9 cellular contexts compared by ENCODE assay signal in genomic region chr4:45453258-45453841, GRCh38.
DNase-seq lines count a peak whose midpoint lies in the region; ATAC-seq, FAIRE-seq and TF ChIP-seq lines count a peak whose summit lies in the region.
"Had no signal": no experiment of that assay in that cellular context is flagged by ENCODE, and none has a peak within 500 bp of the region (broad histone marks: within the 10 kb centered on the region; RNA-seq: fewer than 3 reads in every experiment).

No MANE protein-coding gene starts in this region.

- no peak overlapping the region for H3K27ac ChIP-seq in PC-9
- no peak overlapping the region for H3K27ac ChIP-seq in effector memory CD4-positive, alpha-beta T cell (ENCODE audit: insufficient read depth, low read length, poor library complexity, severe bottlenecking)

- no peak for FAIRE-seq in HTR-8/SVneo (lab: Jason Lieb, UNC)
- FAIRE-seq: endothelial cell of umbilical vein had no signal

- TF ChIP-seq CTCF in GM12874 (IDR thresholded peaks at IDR 0.05; ENCODE audit: insufficient read depth, low read depth, low read length), result peak; percentile 36; the same call in 1 of the 2 replicates
- TF ChIP-seq CTCF in PC-9 (conservative IDR thresholded peaks at IDR 0.05), result peak; percentile 57
- TF ChIP-seq CTCF in glutamatergic neuron (IDR thresholded peaks at IDR 0.05; ENCODE audit: partially characterized antibody, unreplicated experiment), result peak; percentile 55
- TF ChIP-seq CTCF in type B pancreatic cell (conservative IDR thresholded peaks at IDR 0.05), result peak; percentile 76

- H4K20me1 ChIP-seq in PC-9 (ENCODE audit: insufficient read depth), result no peaks in the 10 kb centered on the region

- CTCF ChIA-PET in PC-9 (lab: Charles Lee), result interaction anchor here (1.2 kb wide), 1 partner anchor 289 kb away, joined by 4 read pairs; no protein-coding TSS in a partner anchor

- DNase-seq in HTR-8/SVneo (ENCODE audit: insufficient read length, low spot score) (peak; percentile 33), PC-9 (peak in 1 of 2 experiments; percentile 33), glutamatergic neuron (no peak), type B pancreatic cell (ENCODE audit: extremely low spot score, unreplicated experiment) (no peak)
- no peak for DNase-seq in effector memory CD4-positive, alpha-beta T cell

- H3K9me2 ChIP-seq in PC-9 (ENCODE audit: insufficient read depth), result no peaks in the 10 kb centered on the region; the same call in 1 of the 2 replicates

- no peak overlapping the region for H3K4me3 ChIP-seq in PC-9
- H3K4me3 ChIP-seq in effector memory CD4-positive, alpha-beta T cell (ENCODE audit: insufficient read depth, low read depth, low read length, poor library complexity, severe bottlenecking), result no peak overlapping the region

- ATAC-seq in GM19463 (IDR thresholded peaks at IDR 0.05; ENCODE audit: unreplicated experiment), result no peak
- no peak for ATAC-seq in GM21515 (IDR thresholded peaks at IDR 0.05; ENCODE audit: unreplicated experiment)

- H3K27me3 Mint-ChIP-seq in glutamatergic neuron (ENCODE audit: unreplicated experiment) (no peaks in the 10 kb centered on the region), type B pancreatic cell (peaks cover 5% of the 10 kb centered on the region)

- H3K9me3 Mint-ChIP-seq in glutamatergic neuron (ENCODE audit: unreplicated experiment) (no peaks in the 10 kb centered on the region), type B pancreatic cell (no peaks in the 10 kb centered on the region)

- H3K27ac Mint-ChIP-seq in glutamatergic neuron (ENCODE audit: unreplicated experiment) (no peak overlapping the region), type B pancreatic cell (peak overlapping the region; percentile 0)

- H3K4me1 Mint-ChIP-seq in glutamatergic neuron (ENCODE audit: low read depth, unreplicated experiment), result no peaks in the 10 kb centered on the region
- no peaks in the 10 kb centered on the region for H3K4me1 Mint-ChIP-seq in type B pancreatic cell (ENCODE audit: unreplicated experiment)

- no peaks in the 10 kb centered on the region for H3K79me2 ChIP-seq in PC-9 (ENCODE audit: low read depth)

- H3K36me3 ChIP-seq in PC-9 (ENCODE audit: low read depth), result no peaks in the 10 kb centered on the region
- H3K36me3 ChIP-seq in effector memory CD4-positive, alpha-beta T cell (ENCODE audit: control insufficient read depth, insufficient read depth, low read length), result no peaks in the 10 kb centered on the region

- no peak overlapping the region for H3K4me2 ChIP-seq in PC-9

- no peak overlapping the region for H2AFZ ChIP-seq in PC-9

- POLR2A ChIA-PET in PC-9 (lab: Charles Lee; ENCODE audit: unreplicated experiment), result no interaction called here

- no peaks in the 10 kb centered on the region for H3K27me3 ChIP-seq in PC-9 (ENCODE audit: insufficient read depth, low read depth)
- no peaks in the 10 kb centered on the region for H3K27me3 ChIP-seq in effector memory CD4-positive, alpha-beta T cell (replicated peaks; ENCODE audit: control insufficient read depth, insufficient read depth, low read length, poor library complexity, severe bottlenecking)

- H3K9me3 ChIP-seq in PC-9 (ENCODE audit: insufficient read depth, low read depth), result no peaks in the 10 kb centered on the region
- H3K9me3 ChIP-seq in effector memory CD4-positive, alpha-beta T cell (ENCODE audit: control insufficient read depth, low read length), result no peaks in the 10 kb centered on the region

- H3K4me3 Mint-ChIP-seq in glutamatergic neuron (ENCODE audit: unreplicated experiment) (no peak overlapping the region), type B pancreatic cell (no peak overlapping the region)

- no peaks in the 10 kb centered on the region for H3K4me1 ChIP-seq in PC-9 (replicated peaks; ENCODE audit: insufficient read depth)
- no peaks in the 10 kb centered on the region for H3K4me1 ChIP-seq in effector memory CD4-positive, alpha-beta T cell (ENCODE audit: control insufficient read depth, insufficient read depth, low read length, poor library complexity, severe bottlenecking)

- intact Hi-C loops in PC-9 (cut with micrococcal nuclease; ENCODE audit: unreplicated experiment), result loop anchor here (5.0 kb wide), 2 partner anchors 289 to 824 kb away; no protein-coding TSS in a partner anchor

- H3F3A ChIP-seq in PC-9 (ENCODE audit: insufficient read depth, low read depth), result no peaks in the 10 kb centered on the region

- no peaks in the 10 kb centered on the region for H3K36me3 Mint-ChIP-seq in glutamatergic neuron (ENCODE audit: unreplicated experiment)
- no peaks in the 10 kb centered on the region for H3K36me3 Mint-ChIP-seq in type B pancreatic cell

- no TSS peak for BruUV-seq in PC-9 (replicated peaks; lab: Mats Ljungman, UMichigan)
